In the genomic region with DNA sequence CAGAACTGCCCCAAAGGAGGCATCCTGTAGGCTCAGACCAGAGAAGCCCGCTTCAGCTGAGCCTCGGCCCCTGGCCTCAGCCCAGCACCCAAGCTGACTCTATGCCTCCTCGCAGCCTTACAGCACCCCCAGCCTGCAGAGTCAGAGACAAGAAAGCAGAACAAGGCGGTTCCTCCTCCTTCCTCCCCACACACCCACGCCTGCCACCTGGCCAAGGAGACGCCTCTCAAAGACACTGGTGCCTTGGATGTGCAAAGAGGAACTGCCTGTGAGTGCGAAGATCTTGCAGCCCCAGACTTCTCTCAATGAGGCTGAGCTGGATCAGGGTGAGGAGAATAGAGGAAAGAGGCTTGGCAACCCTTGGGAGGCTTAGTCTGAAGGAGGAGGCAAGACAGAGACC, we compare ENCODE assay signal across 10 cellular contexts.
DNase-seq lines count a peak whose midpoint lies in the region; ATAC-seq, FAIRE-seq and TF ChIP-seq lines count a peak whose summit lies in the region.
"Had no signal": no experiment of that assay in that cellular context is flagged by ENCODE, and none has a peak within 500 bp of the region (broad histone marks: within the 10 kb centered on the region; RNA-seq: fewer than 3 reads in every experiment).

No MANE protein-coding gene starts in this region.

- 0% methylated on average over 6 of the region's 7 CpGs for WGBS in K562 (ENCODE audit: insufficient coverage, low coverage, missing lambda C conversion rate)
- 87 to 88% methylated on average over 1 to 7 of the region's 7 CpGs for WGBS in endodermal cell (ENCODE audit: insufficient coverage in 1 of 2, insufficient read length in 1 of 2), 2 experiments
- 88% methylated on average over 7 of the region's 7 CpGs for WGBS in hepatocyte (ENCODE audit: low lambda C conversion rate, missing lambda C conversion rate)

- peaks cover 3 to 58% of the 10 kb centered on the region in 2 experiments; a peak in 3 of 5 replicates for H3K27me3 ChIP-seq in K562 (ENCODE audit: control insufficient read depth in 2 of 2, insufficient read depth in 2 of 2, low read length in 2 of 2)
- no peaks in the 10 kb centered on the region for H3K27me3 ChIP-seq in endodermal cell (ENCODE audit: control insufficient read depth, insufficient read depth, low read length, poor library complexity, severe bottlenecking)
- H3K27me3 ChIP-seq in hepatocyte = peaks cover 3% of the 10 kb centered on the region

- TF ChIP-seq RAD21 in K562 (CRISPR knock-in tag; conservative IDR thresholded peaks at IDR 0.05 in 1 of 2, IDR thresholded peaks at IDR 0.05 in 1 of 2) = no peak; a peak in 1 of 4 replicates

- CTCF ChIA-PET in activated CD8-positive, alpha-beta T cell treated with anti-CD3 and anti-CD28 coated beads for 36 hours (lab: Charles Lee) = no interaction called here
- CTCF ChIA-PET in activated CD8-positive, alpha-beta T cell treated with anti-CD3 and anti-CD28 coated beads, Interleukin-2, amount 10 ng/mL, durations not matched to agents 7 days and 5 days (lab: Charles Lee) = no interaction called here
- CTCF ChIA-PET in K562 (lab: Yijun Ruan, JAX; ENCODE audit: low intra/inter-chr PET ratio) = no interaction called here

- H3K27ac Mint-ChIP-seq in activated CD8-positive, alpha-beta T cell treated with anti-CD3 and anti-CD28 coated beads for 36 hours = no peak overlapping the region
- H3K27ac Mint-ChIP-seq in activated CD8-positive, alpha-beta T cell treated with anti-CD3 and anti-CD28 coated beads, Interleukin-2, amount 10 ng/mL, durations not matched to agents 7 days and 5 days = no peak overlapping the region
- no peak overlapping the region for H3K27ac Mint-ChIP-seq in stimulated activated naive B cell treated with anti-CD40 and anti-IgM and Interleukin-4, amounts not matched to agents 10 μg/mL and 1 μg/mL and 100 μg/mL, for 72 hours
- no peak overlapping the region for H3K27ac Mint-ChIP-seq in endodermal cell

- DNase-seq in activated CD8-positive, alpha-beta T cell treated with anti-CD3 and anti-CD28 coated beads for 36 hours = peak; percentile 61
- no peak for DNase-seq in activated CD8-positive, alpha-beta T cell treated with anti-CD3 and anti-CD28 coated beads, Interleukin-2, amount 10 ng/mL, durations not matched to agents 7 days and 5 days
- DNase-seq in K562 (ENCODE audit: extremely low read depth in 1 of 4, low spot score in 3 of 4) (peak; percentile 37 to 50 (median 44)), endodermal cell (no peak), hepatocyte (ENCODE audit: low spot score) (no peak)
- peak; percentile 87 for DNase-seq in stimulated activated naive B cell treated with anti-CD40 and anti-IgM and Interleukin-4, amounts not matched to agents 10 μg/mL and 1 μg/mL and 100 μg/mL, for 72 hours
- DNase-seq in activated naive CD4-positive, alpha-beta T cell treated with Interleukin-2 at 50 U/mL for 16 hours = no peak
- DNase-seq: NCI-H2171 had no signal

- TF ChIP-seq EP300 in K562 (IDR thresholded peaks at IDR 0.05; ENCODE audit: low read length) = no peak

- no peaks in the 10 kb centered on the region for H3K9me1 ChIP-seq in K562 (ENCODE audit: control insufficient read depth, insufficient read depth, low read length)

- no peak overlapping the region for H3K4me3 ChIP-seq in K562
- H3K4me3 ChIP-seq in endodermal cell (ENCODE audit: low read length) = no peak overlapping the region
- H3K4me3 ChIP-seq in hepatocyte = no peak overlapping the region

- peak; percentile 51 for FAIRE-seq in K562 (lab: Jason Lieb, UNC)

- no peaks in the 10 kb centered on the region for H3K36me3 Mint-ChIP-seq in activated CD8-positive, alpha-beta T cell treated with anti-CD3 and anti-CD28 coated beads for 36 hours (ENCODE audit: low read depth)
- no peaks in the 10 kb centered on the region for H3K36me3 Mint-ChIP-seq in activated CD8-positive, alpha-beta T cell treated with anti-CD3 and anti-CD28 coated beads, Interleukin-2, amount 10 ng/mL, durations not matched to agents 7 days and 5 days (ENCODE audit: low read depth)
- H3K36me3 Mint-ChIP-seq in stimulated activated naive B cell treated with anti-CD40 and anti-IgM and Interleukin-4, amounts not matched to agents 10 μg/mL and 1 μg/mL and 100 μg/mL, for 72 hours = no peaks in the 10 kb centered on the region
- no peaks in the 10 kb centered on the region for H3K36me3 Mint-ChIP-seq in endodermal cell (ENCODE audit: low read depth)

- no peaks in the 10 kb centered on the region for H3K9me2 ChIP-seq in hepatocyte (replicated peaks; ENCODE audit: insufficient read depth)

- H3K4me3 Mint-ChIP-seq in activated CD8-positive, alpha-beta T cell treated with anti-CD3 and anti-CD28 coated beads for 36 hours = no peak overlapping the region
- H3K4me3 Mint-ChIP-seq in activated CD8-positive, alpha-beta T cell treated with anti-CD3 and anti-CD28 coated beads, Interleukin-2, amount 10 ng/mL, durations not matched to agents 7 days and 5 days = no peak overlapping the region
- no peak overlapping the region for H3K4me3 Mint-ChIP-seq in stimulated activated naive B cell treated with anti-CD40 and anti-IgM and Interleukin-4, amounts not matched to agents 10 μg/mL and 1 μg/mL and 100 μg/mL, for 72 hours
- H3K4me3 Mint-ChIP-seq in endodermal cell = no peak overlapping the region

- H3K36me3 ChIP-seq in K562 (ENCODE audit: control insufficient read depth, insufficient read depth, low read length) (no peaks in the 10 kb centered on the region), endodermal cell (ENCODE audit: control insufficient read depth, insufficient read depth, low read length) (no peaks in the 10 kb centered on the region), hepatocyte (replicated peaks; ENCODE audit: insufficient read depth, low read depth) (no peaks in the 10 kb centered on the region)

- H3K27ac ChIP-seq in K562 (ENCODE audit: extremely low read depth, low read depth, low read length) = no peak overlapping the region
- no peak overlapping the region for H3K27ac ChIP-seq in endodermal cell (ENCODE audit: low read depth, low read length)
- H3K27ac ChIP-seq in hepatocyte = no peak overlapping the region

- in situ Hi-C loops in K562 (cut with MboI) = no loop called here

- H3K9me3 ChIP-seq in K562 (replicated peaks; ENCODE audit: control insufficient read depth, insufficient read depth, low read depth, low read length) = no peaks in the 10 kb centered on the region
- no peaks in the 10 kb centered on the region for H3K9me3 ChIP-seq in endodermal cell (ENCODE audit: control insufficient read depth, low read length)
- H3K9me3 ChIP-seq in hepatocyte (ENCODE audit: low read depth) = no peaks in the 10 kb centered on the region

- POLR2A ChIA-PET in activated CD8-positive, alpha-beta T cell treated with anti-CD3 and anti-CD28 coated beads for 36 hours (lab: Charles Lee) = interaction anchor here (0.9 kb wide), 1 partner anchor 22 kb away, joined by 3 read pairs; no protein-coding TSS in a partner anchor
- POLR2A ChIA-PET in activated CD8-positive, alpha-beta T cell treated with anti-CD3 and anti-CD28 coated beads, Interleukin-2, amount 10 ng/mL, durations not matched to agents 7 days and 5 days (lab: Charles Lee) = no interaction called here
- POLR2A ChIA-PET in K562 (lab: Yijun Ruan, JAX) = no interaction called here

- TF ChIP-seq CTCF in activated CD8-positive, alpha-beta T cell treated with anti-CD3 and anti-CD28 coated beads for 36 hours (IDR thresholded peaks at IDR 0.05) = no peak
- TF ChIP-seq CTCF in K562 (IDR thresholded peaks at IDR 0.05 in 2 of 3, conservative IDR thresholded peaks at IDR 0.05 in 1 of 3; ENCODE audit: insufficient read depth in 2 of 3, low read depth in 1 of 3, low read length in 3 of 3) (no peak), endodermal cell (conservative IDR thresholded peaks at IDR 0.05) (no peak), hepatocyte (IDR thresholded peaks at IDR 0.05; ENCODE audit: poor library complexity) (no peak)

- H3K4me1 Mint-ChIP-seq in activated CD8-positive, alpha-beta T cell treated with anti-CD3 and anti-CD28 coated beads for 36 hours (ENCODE audit: low read depth) = peaks cover 5% of the 10 kb centered on the region
- H3K4me1 Mint-ChIP-seq in activated CD8-positive, alpha-beta T cell treated with anti-CD3 and anti-CD28 coated beads, Interleukin-2, amount 10 ng/mL, durations not matched to agents 7 days and 5 days (ENCODE audit: low read depth) = peaks cover 22% of the 10 kb centered on the region
- peaks cover 24 to 29% of the 10 kb centered on the region in 2 donors for H3K4me1 Mint-ChIP-seq in stimulated activated naive B cell treated with anti-CD40 and anti-IgM and Interleukin-4, amounts not matched to agents 10 μg/mL and 1 μg/mL and 100 μg/mL, for 72 hours
- H3K4me1 Mint-ChIP-seq in endodermal cell = no peaks in the 10 kb centered on the region

- no peaks in the 10 kb centered on the region for H3K9me3 Mint-ChIP-seq in activated CD8-positive, alpha-beta T cell treated with anti-CD3 and anti-CD28 coated beads for 36 hours
- H3K9me3 Mint-ChIP-seq in activated CD8-positive, alpha-beta T cell treated with anti-CD3 and anti-CD28 coated beads, Interleukin-2, amount 10 ng/mL, durations not matched to agents 7 days and 5 days (ENCODE audit: insufficient read depth) = no peaks in the 10 kb centered on the region
- H3K9me3 Mint-ChIP-seq in stimulated activated naive B cell treated with anti-CD40 and anti-IgM and Interleukin-4, amounts not matched to agents 10 μg/mL and 1 μg/mL and 100 μg/mL, for 72 hours = no peaks in the 10 kb centered on the region
- no peaks in the 10 kb centered on the region for H3K9me3 Mint-ChIP-seq in endodermal cell
- H3K9me3 Mint-ChIP-seq: nephron had no signal

- intact Hi-C loops in activated CD8-positive, alpha-beta T cell treated with anti-CD3 and anti-CD28 coated beads for 36 hours (cut with micrococcal nuclease) = no loop called here
- intact Hi-C loops in K562 (cut with micrococcal nuclease) = no loop called here

- no peak overlapping the region for H3K4me2 ChIP-seq in K562 (ENCODE audit: insufficient read depth, low read length)
- H3K4me2 ChIP-seq in hepatocyte = no peak overlapping the region

- H2AFZ ChIP-seq in K562 (ENCODE audit: low read depth, low read length) (no peak overlapping the region), hepatocyte (no peak overlapping the region)

- H3K79me2 ChIP-seq in K562 (ENCODE audit: control insufficient read depth, insufficient read depth, low read length) (no peaks in the 10 kb centered on the region), hepatocyte (no peaks in the 10 kb centered on the region)

- no TSS peak for BruUV-seq in K562 (replicated peaks; lab: Mats Ljungman, UMichigan)

- H4K20me1 ChIP-seq in K562 (replicated peaks; ENCODE audit: control insufficient read depth, insufficient read depth, low read length) (peaks cover 22% of the 10 kb centered on the region), hepatocyte (ENCODE audit: insufficient read depth, poor library complexity, severe bottlenecking) (no peaks in the 10 kb centered on the region)

- ATAC-seq in activated CD8-positive, alpha-beta T cell treated with anti-CD3 and anti-CD28 coated beads for 36 hours = peak; percentile 66
- ATAC-seq in activated CD8-positive, alpha-beta T cell treated with anti-CD3 and anti-CD28 coated beads, Interleukin-2, amount 10 ng/mL, durations not matched to agents 7 days and 5 days = no peak
- ATAC-seq in HG03175 (IDR thresholded peaks at IDR 0.05; ENCODE audit: unreplicated experiment) (peak; percentile 81), K562 (peak; percentile 58)
- peak; percentile 100 for ATAC-seq in stimulated activated naive B cell treated with anti-CD40 and anti-IgM and Interleukin-4, amounts not matched to agents 10 μg/mL and 1 μg/mL and 100 μg/mL, for 72 hours (replicated peaks)

- TF ChIP-seq POLR2A in K562 (conservative IDR thresholded peaks at IDR 0.05) = no peak

- H3K4me1 ChIP-seq in K562 (replicated peaks in 1 of 2; ENCODE audit: control insufficient read depth in 2 of 2, insufficient read depth in 2 of 2, low read length in 2 of 2) (peaks cover 0 to 13% of the 10 kb centered on the region in 2 experiments; a peak in 3 of 5 replicates), endodermal cell (ENCODE audit: control insufficient read depth, insufficient read depth, low read length) (no peaks in the 10 kb centered on the region), hepatocyte (ENCODE audit: insufficient read depth) (peaks cover 4% of the 10 kb centered on the region)

- H3K9ac ChIP-seq in K562 (ENCODE audit: insufficient read depth in 1 of 2, low read depth in 2 of 2, low read length in 2 of 2) = no peak overlapping the region
- H3K9ac ChIP-seq in endodermal cell (ENCODE audit: extremely low read depth, low read length, poor library complexity, severe bottlenecking) = no peak overlapping the region

- H3K27me3 Mint-ChIP-seq in activated CD8-positive, alpha-beta T cell treated with anti-CD3 and anti-CD28 coated beads for 36 hours = peaks cover 15% of the 10 kb centered on the region
- H3K27me3 Mint-ChIP-seq in activated CD8-positive, alpha-beta T cell treated with anti-CD3 and anti-CD28 coated beads, Interleukin-2, amount 10 ng/mL, durations not matched to agents 7 days and 5 days (ENCODE audit: low read depth) = peaks cover 41% of the 10 kb centered on the region
- peaks cover 32 to 52% of the 10 kb centered on the region in 2 donors for H3K27me3 Mint-ChIP-seq in stimulated activated naive B cell treated with anti-CD40 and anti-IgM and Interleukin-4, amounts not matched to agents 10 μg/mL and 1 μg/mL and 100 μg/mL, for 72 hours
- H3K27me3 Mint-ChIP-seq in endodermal cell (ENCODE audit: insufficient read depth) = peaks cover 11% of the 10 kb centered on the region

Comparison
In these comparisons a context has a peak if more than half of its experiments do, and no peak if none do; other contexts are left out.
1. DNase-seq: peak in activated CD8-positive, alpha-beta T cell treated with anti-CD3 and anti-CD28 coated beads for 36 hours (single experiment), K562 (4 of 4) and stimulated activated naive B cell treated with anti-CD40 and anti-IgM and Interleukin-4, amounts not matched to agents 10 μg/mL and 1 μg/mL and 100 μg/mL, for 72 hours (single experiment); none in activated CD8-positive, alpha-beta T cell treated with anti-CD3 and anti-CD28 coated beads, Interleukin-2, amount 10 ng/mL, durations not matched to agents 7 days and 5 days (single experiment), endodermal cell (single experiment), hepatocyte (single experiment) and activated naive CD4-positive, alpha-beta T cell treated with Interleukin-2 at 50 U/mL for 16 hours (single experiment).